Comparison of ENCODE assay signal across 12 cellular contexts in genomic region chr11:131914299-131914902, GRCh38.
DNase-seq lines count a peak whose midpoint lies in the region; ATAC-seq, FAIRE-seq and TF ChIP-seq lines count a peak whose summit lies in the region.
"Had no signal": no experiment of that assay in that cellular context is flagged by ENCODE, and none has a peak within 500 bp of the region (broad histone marks: within the 10 kb centered on the region; RNA-seq: fewer than 3 reads in every experiment).

No MANE protein-coding gene starts in this region.

- no peak overlapping the region for H3K27ac Mint-ChIP-seq in GM23338
- H3K27ac Mint-ChIP-seq: activated T-helper 2 cell treated with anti-CD3 and anti-CD28 coated beads, Interferon-gamma antibody, Interleukin-2, Interleukin-4, amounts not matched to agents 10 μg/mL and 5 μg/mL and 100 μg/mL, durations not matched to agents 14 hours and 24 hours and 36 hours had no signal

- H3K4me1 Mint-ChIP-seq in GM23338: peaks cover 43% of the 10 kb centered on the region

- peaks cover 5% of the 10 kb centered on the region for H3K79me2 ChIP-seq in GM23338 (replicated peaks; ENCODE audit: insufficient read depth)

- H3K4me2 ChIP-seq in GM23338: no peak overlapping the region

- no peaks in the 10 kb centered on the region for H3K36me3 Mint-ChIP-seq in GM23338 (ENCODE audit: low read depth)
- H3K36me3 Mint-ChIP-seq: IgD-negative memory B cell had no signal

- H2AFZ ChIP-seq in GM23338: no peak overlapping the region

- H3F3A ChIP-seq in GM23338 (replicated peaks; ENCODE audit: low read depth): peaks cover 6% of the 10 kb centered on the region; the same call in 1 of the 2 replicates

- H3K4me1 ChIP-seq in GM23338 (ENCODE audit: insufficient read depth): peaks cover 27% of the 10 kb centered on the region
- no peaks in the 10 kb centered on the region for H3K4me1 ChIP-seq in lower lobe of right lung

- intact Hi-C loops in lower lobe of right lung (cut with DNase I): no loop called here

- H3K27me3 Mint-ChIP-seq in GM23338 (ENCODE audit: insufficient read depth, low read depth, poor library complexity): peaks cover 24% of the 10 kb centered on the region

- H3K9me3 Mint-ChIP-seq in GM23338: no peaks in the 10 kb centered on the region
- H3K9me3 Mint-ChIP-seq: activated T-helper 2 cell treated with anti-CD3 and anti-CD28 coated beads, Interferon-gamma antibody, Interleukin-2, Interleukin-4, amounts not matched to agents 10 μg/mL and 5 μg/mL and 100 μg/mL, durations not matched to agents 14 hours and 24 hours and 36 hours had no signal

- H3K9me3 ChIP-seq in lower lobe of right lung: no peaks in the 10 kb centered on the region

- H3K27ac ChIP-seq in GM23338 (ENCODE audit: low read depth) (no peak overlapping the region), lower lobe of right lung (no peak overlapping the region)
- H3K27ac ChIP-seq: skin epidermis had no signal

- H3K4me3 ChIP-seq in GM23338 (no peak overlapping the region), bronchial epithelial cell (ENCODE audit: low read depth, low read length) (no peak overlapping the region), lower lobe of right lung (no peak overlapping the region)
- H3K4me3 ChIP-seq: skin epidermis had no signal

- H3K27me3 ChIP-seq in GM23338 (ENCODE audit: insufficient read depth) (peaks cover 12% of the 10 kb centered on the region), bronchial epithelial cell (ENCODE audit: control insufficient read depth, insufficient read depth, low read length) (no peaks in the 10 kb centered on the region), lower lobe of right lung (ENCODE audit: low read depth) (peaks cover 26% of the 10 kb centered on the region)

- H3K36me3 ChIP-seq in GM23338 (ENCODE audit: insufficient read depth) (no peaks in the 10 kb centered on the region), bronchial epithelial cell (ENCODE audit: control insufficient read depth, insufficient read depth, low read length) (no peaks in the 10 kb centered on the region), lower lobe of right lung (no peaks in the 10 kb centered on the region)

- no peaks in the 10 kb centered on the region; the same call in 1 of the 2 replicates for H4K20me1 ChIP-seq in GM23338 (replicated peaks; ENCODE audit: insufficient read depth)

- peak; percentile 49 for DNase-seq in AG20443 (ENCODE audit: low spot score)
- no peak for DNase-seq in GM23338 (ENCODE audit: low spot score)
- DNase-seq in bronchial epithelial cell (ENCODE audit: low read depth): no peak
- no peak for DNase-seq in lower lobe of right lung
- no peak for DNase-seq in NCI-H2107 (lab: John Stamatoyannopoulos, UW)
- DNase-seq in superior temporal gyrus (ENCODE audit: extremely low spot score): no peak
- DNase-seq in NCI-H2227 (lab: John Stamatoyannopoulos, UW; ENCODE audit: unreplicated experiment): no peak
- DNase-seq: DMS79 treated with DMSO at 0.1 percent for 48 hours had no signal

- ATAC-seq in GM23338: no peak
- no peak for ATAC-seq in lower lobe of right lung
- ATAC-seq in esophagus mucosa: no peak

- TF ChIP-seq CTCF in GM23338 (conservative IDR thresholded peaks at IDR 0.05; ENCODE audit: low read depth in 2 of 2) (peak; percentile 28 to 31), bronchial epithelial cell (IDR thresholded peaks at IDR 0.05; ENCODE audit: insufficient read depth, low read length, severe bottlenecking) (peak; percentile 30), lower lobe of right lung (IDR thresholded peaks at IDR 0.05) (peak; percentile 27)

- no peak overlapping the region for H3K4me3 Mint-ChIP-seq in GM23338
- H3K4me3 Mint-ChIP-seq: IgD-negative memory B cell had no signal

- no peaks in the 10 kb centered on the region for H3K9me2 ChIP-seq in GM23338 (ENCODE audit: insufficient read depth)

- no peak for FAIRE-seq in bronchial epithelial cell (lab: Jason Lieb, UNC)

TF ChIP-seq in GM23338, 12 proteins besides CTCF, POLR2A, EP300 and RAD21:
- TF ChIP-seq STAT1 (IDR thresholded peaks at IDR 0.05; ENCODE audit: unreplicated experiment) (no peak), ZNF114 (CRISPR knock-in tag; IDR thresholded peaks at IDR 0.05) (no peak), ETS1 (IDR thresholded peaks at IDR 0.05) (no peak), JUNB (IDR thresholded peaks at IDR 0.05; ENCODE audit: unreplicated experiment) (no peak)
